In genomic region chr18:47756364-47757016, GRCh38 we compare ENCODE assay signal across 8 cellular contexts.
DNase-seq lines count a peak whose midpoint lies in the region; ATAC-seq and TF ChIP-seq lines count a peak whose summit lies in the region.

No MANE protein-coding gene starts in this region.

- no peak overlapping the region for H3K4me3 ChIP-seq in body of pancreas

- H3K36me3 ChIP-seq in body of pancreas (replicated peaks in 1 of 2; ENCODE audit: insufficient read depth in 1 of 2, low read depth in 2 of 2) = no peaks in the 10 kb centered on the region

- no peak overlapping the region for H3K27ac ChIP-seq in body of pancreas

- intact Hi-C loops in body of pancreas (cut with DNase I) = no loop called here

- peak; percentile 65 to 94 (median 76) for TF ChIP-seq CTCF in body of pancreas (IDR thresholded peaks at IDR 0.05)

- no peaks in the 10 kb centered on the region for H3K4me1 ChIP-seq in body of pancreas

- ATAC-seq in body of pancreas (peak; percentile 55), HG03025 (IDR thresholded peaks at IDR 0.05; ENCODE audit: low FRiP score, unreplicated experiment) (no peak)

- H3K27me3 ChIP-seq in body of pancreas = no peaks in the 10 kb centered on the region

- H3K9me3 ChIP-seq in body of pancreas = no peaks in the 10 kb centered on the region

- WGBS in body of pancreas, 2 donors = 14% methylated on average over 9 of the region's 9 CpGs

- DNase-seq in activated gamma-delta T cell treated with Interleukin-2 at 50 U/mL for 16 hours = peak; percentile 46
- no peak for DNase-seq in activated gamma-delta T cell (lab: John Stamatoyannopoulos, UW)
- peak; percentile 66 for DNase-seq in NAMALWA (ENCODE audit: low spot score)
- DNase-seq in T-helper 1 cell = peak in 3 of 5 donors; percentile 18 to 36 (median 23)
- DNase-seq in body of pancreas = peak; percentile 60 to 72 (median 66)
- DNase-seq in islet precursor cell = peak; percentile 84
- DNase-seq in stimulated activated CD4-positive, alpha-beta T cell treated with anti-CD3 and anti-CD28 coated beads, Interleukin-4, amount 100 ng/mL, for 1 hour = peak; percentile 50

- no peak for TF ChIP-seq POLR2A in body of pancreas (IDR thresholded peaks at IDR 0.05)
